27 cellular contexts compared by ENCODE assay signal in genomic region chr5:124467745-124468144, GRCh38.
"Had no signal": no experiment of that assay in that cellular context is flagged by ENCODE, and none has a peak within 500 bp of the region (broad histone marks: within the 10 kb centered on the region; RNA-seq: fewer than 3 reads in every experiment).

No MANE protein-coding gene starts in this region.

- H3K9me3 ChIP-seq: colonic mucosa, esophagus squamous epithelium, gastrocnemius medialis, heart right ventricle, left ventricle myocardium inferior, lower lobe of right lung had no signal

- H3K27ac ChIP-seq: colonic mucosa, epithelial cell of prostate, esophagus squamous epithelium, gastrocnemius medialis, heart right ventricle, left ventricle myocardium inferior, lower lobe of right lung had no signal

- H3K4me3 Mint-ChIP-seq: dendritic cell treated with granulocyte-macrophage colony-stimulating factor and Interleukin-4, amounts not matched to agents 40 ng/mL and 50 ng/mL, for 4 days; effector memory CD8-positive, alpha-beta T cell; endodermal cell; immature natural killer cell; naive B cell had no signal

- H3K36me3 ChIP-seq: colonic mucosa, esophagus squamous epithelium, gastrocnemius medialis, heart right ventricle, left ventricle myocardium inferior, lower lobe of right lung had no signal

- H3K9me3 Mint-ChIP-seq: endodermal cell had no signal

- H3K27ac Mint-ChIP-seq: dendritic cell treated with granulocyte-macrophage colony-stimulating factor and Interleukin-4, amounts not matched to agents 40 ng/mL and 50 ng/mL, for 4 days; effector memory CD8-positive, alpha-beta T cell; endodermal cell; immature natural killer cell; naive B cell had no signal

- H3K4me1 Mint-ChIP-seq: immature natural killer cell, naive B cell had no signal

- H3K4me3 ChIP-seq: colonic mucosa, esophagus squamous epithelium, gastrocnemius medialis, heart right ventricle, left ventricle myocardium inferior, lower lobe of right lung had no signal

- H3K4me1 ChIP-seq: colonic mucosa, esophagus squamous epithelium, gastrocnemius medialis, lower lobe of right lung had no signal

- DNase-seq: colonic mucosa; cortex of kidney; effector CD8-positive, alpha-beta T cell; effector memory CD8-positive, alpha-beta T cell; endodermal cell; esophagus squamous epithelium; foreskin fibroblast; foreskin melanocyte; gastrocnemius medialis; glutamatergic neuron; head of caudate nucleus; heart right ventricle; hippocampal formation; immature natural killer cell; islet precursor cell; kidney; kidney glomerular epithelial cell; left colon; left ventricle myocardium inferior; lower lobe of right lung; mesenchymal stem cell; midbrain; naive B cell had no signal

- ATAC-seq: effector memory CD8-positive, alpha-beta T cell; esophagus mucosa; gastrocnemius medialis; heart right ventricle; left colon; left lobe of liver; lower lobe of right lung had no signal

- H3K27me3 ChIP-seq: colonic mucosa, esophagus squamous epithelium, gastrocnemius medialis, heart right ventricle had no signal

- H3K27me3 Mint-ChIP-seq: dendritic cell treated with granulocyte-macrophage colony-stimulating factor and Interleukin-4, amounts not matched to agents 40 ng/mL and 50 ng/mL, for 4 days; effector memory CD8-positive, alpha-beta T cell had no signal

- H3K36me3 Mint-ChIP-seq: immature natural killer cell had no signal
